Comparison of ENCODE assay signal across 8 cellular contexts in genomic region chr13:51966186-51966585, GRCh38.
"Had no signal": no experiment of that assay in that cellular context is flagged by ENCODE, and none has a peak within 500 bp of the region (broad histone marks: within the 10 kb centered on the region; RNA-seq: fewer than 3 reads in every experiment).

No MANE protein-coding gene starts in this region.

- H3K4me3 ChIP-seq: GM23248, HAP-1, K562 had no signal

- H3K27ac ChIP-seq: GM23248 had no signal

- H3K36me3 ChIP-seq: HAP-1 had no signal

- ATAC-seq: HCT116, K562 had no signal

- H3K4me1 ChIP-seq: HAP-1 had no signal

- H3K9me3 ChIP-seq: HAP-1 had no signal

- H3K9me3 Mint-ChIP-seq: HFFc6 had no signal

- H3K27ac Mint-ChIP-seq: HFFc6 had no signal

- H3K4me3 Mint-ChIP-seq: HFFc6 had no signal

- DNase-seq: GM23248, GOT3, H7, HFFc6, IMR-90 had no signal
